In the genomic region with DNA sequence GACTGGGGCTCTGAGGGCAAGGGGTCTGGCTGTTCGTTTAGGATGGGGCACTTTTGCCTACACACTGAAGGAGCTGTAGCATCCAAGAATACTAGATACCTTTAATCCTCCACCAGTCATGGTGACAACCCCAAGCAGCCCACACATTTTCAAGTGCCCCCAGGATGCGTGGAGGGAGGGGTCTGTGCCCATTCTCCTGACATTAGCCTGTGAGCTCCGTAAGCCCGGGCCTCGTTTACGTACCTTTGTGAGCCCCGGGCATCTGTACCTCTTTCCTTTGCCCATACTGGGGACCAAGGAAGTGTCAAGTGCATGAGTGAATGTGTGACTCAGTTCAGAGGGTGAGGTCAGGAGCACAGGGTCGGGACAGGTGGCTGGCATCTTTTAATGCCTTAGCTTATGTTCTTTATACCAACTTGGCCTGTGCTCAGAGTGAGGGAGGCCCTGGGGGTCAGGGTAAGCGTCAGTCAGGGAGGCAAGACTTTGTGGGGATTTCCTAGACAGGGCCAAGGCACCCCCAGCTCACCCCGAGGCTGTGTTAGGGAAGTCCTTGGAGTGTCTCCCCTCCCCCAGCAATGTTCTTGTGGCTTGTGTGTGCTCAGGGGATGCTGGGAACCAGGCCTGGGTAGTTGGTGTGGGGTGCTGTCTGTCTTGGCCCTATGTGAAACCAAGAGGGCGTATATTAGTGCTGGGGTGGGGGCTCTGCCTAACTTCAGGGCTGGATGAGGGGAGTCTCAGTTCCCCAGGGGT, we compare ENCODE assay signal across 26 cellular contexts. TPM values are rescaled to one million over a fixed set of nuclear protein-coding genes. Genes with fewer than 3 reads are reported as not detected.
A peak's percentile ranks its signal among the peaks of the same experiment; 100 is the strongest.
DNase-seq lines count a peak whose midpoint lies in the region; ATAC-seq, FAIRE-seq and TF ChIP-seq lines count a peak whose summit lies in the region.
"Had no signal": no experiment of that assay in that cellular context is flagged by ENCODE, and none has a peak within 500 bp of the region (broad histone marks: within the 10 kb centered on the region; RNA-seq: fewer than 3 reads in every experiment).

No MANE protein-coding gene starts in this region.

- no peak overlapping the region for H2BK12ac ChIP-seq in neuronal stem cell (ENCODE audit: low read length)

- H4K91ac ChIP-seq in neuronal stem cell (ENCODE audit: low read depth, low read length, poor library complexity): no peak overlapping the region

- peak; percentile 13 for FAIRE-seq in bronchial epithelial cell (lab: Jason Lieb, UNC)
- FAIRE-seq: frontal cortex had no signal

- H3K9me3 ChIP-seq in A673 (ENCODE audit: low read depth, low read length, poor library complexity, severe bottlenecking) (no peaks in the 10 kb centered on the region), HCT116 (ENCODE audit: control insufficient read depth in 1 of 2, insufficient read depth in 1 of 2, low read depth in 1 of 2, low read length in 2 of 2) (no peaks in the 10 kb centered on the region), neuronal stem cell (replicated peaks in 1 of 2; ENCODE audit: control insufficient read depth in 2 of 2, insufficient read depth in 1 of 2, low read depth in 1 of 2, low read length in 2 of 2) (no peaks in the 10 kb centered on the region)
- H3K9me3 ChIP-seq: SK-N-SH, upper lobe of right lung had no signal

- H2AFZ ChIP-seq in HCT116 (ENCODE audit: low read depth, low read length, poor library complexity, severe bottlenecking) (no peak overlapping the region), neuronal stem cell (ENCODE audit: low read length) (no peak overlapping the region)

- H3K79me1 ChIP-seq in neuronal stem cell (ENCODE audit: low read depth, low read length) (peaks cover 10% of the 10 kb centered on the region), mesendoderm (ENCODE audit: low read length) (no peaks in the 10 kb centered on the region)

- H3K4me2 ChIP-seq in HCT116 (ENCODE audit: low read length) (no peak overlapping the region), neuronal stem cell (ENCODE audit: insufficient read depth, low read length, poor library complexity, severe bottlenecking) (no peak overlapping the region), mesendoderm (ENCODE audit: low read length) (no peak overlapping the region)
- H3K4me2 ChIP-seq: SK-N-SH, smooth muscle cell had no signal

- no peak overlapping the region for H3K27ac Mint-ChIP-seq in activated T-helper 1 cell treated with anti-CD3 and anti-CD28 coated beads, Interleukin-12 subunit alpha, Interleukin-12 subunit beta, Interleukin-2, Interleukin-4 antibody, amounts not matched to agents 30 ng/mL and 10 ng/mL and 1 ng/mL, durations not matched to agents 14 hours and 24 hours and 36 hours
- H3K27ac Mint-ChIP-seq: activated naive CD4-positive, alpha-beta T cell treated with anti-CD3 and anti-CD28 coated beads, Interleukin-2, amount 10 ng/mL, durations not matched to agents 7 days and 5 days; activated T-cell treated with anti-CD3 and anti-CD28 coated beads, Interleukin-2, amount 50 U/mL, for 24 hours; effector memory CD8-positive, alpha-beta T cell had no signal

- no peak overlapping the region for H2AK5ac ChIP-seq in neuronal stem cell (ENCODE audit: low read depth, low read length)
- H2AK5ac ChIP-seq in mesendoderm (ENCODE audit: low read length): no peak overlapping the region

- H2BK15ac ChIP-seq in neuronal stem cell (ENCODE audit: low read length): no peak overlapping the region
- no peak overlapping the region for H2BK15ac ChIP-seq in mesendoderm (replicated peaks; ENCODE audit: low read depth)

- peak overlapping the region; percentile 70 for H3K23ac ChIP-seq in neuronal stem cell (ENCODE audit: low read depth, low read length, poor library complexity)
- H3K23ac ChIP-seq in mesendoderm (ENCODE audit: low read length): no peak overlapping the region

- H3K36me3 Mint-ChIP-seq in activated T-helper 1 cell treated with anti-CD3 and anti-CD28 coated beads, Interleukin-12 subunit alpha, Interleukin-12 subunit beta, Interleukin-2, Interleukin-4 antibody, amounts not matched to agents 30 ng/mL and 10 ng/mL and 1 ng/mL, durations not matched to agents 14 hours and 24 hours and 36 hours (ENCODE audit: low read depth): peaks cover 35% of the 10 kb centered on the region
- H3K36me3 Mint-ChIP-seq: naive thymus-derived CD8-positive, alpha-beta T cell had no signal

- H3K27ac ChIP-seq in A673 (ENCODE audit: low read depth, low read length, poor library complexity, severe bottlenecking): peak overlapping the region; percentile 10
- H3K27ac ChIP-seq in HCT116 (ENCODE audit: low read depth, low read length): no peak overlapping the region
- no peak overlapping the region for H3K27ac ChIP-seq in neuronal stem cell (replicated peaks; ENCODE audit: low read length)
- no peak overlapping the region for H3K27ac ChIP-seq in mesendoderm (ENCODE audit: low read depth, low read length)
- H3K27ac ChIP-seq: upper lobe of right lung had no signal

- H3K4me3 ChIP-seq in A673 (ENCODE audit: low read depth, low read length, poor library complexity, severe bottlenecking): no peak overlapping the region
- no peak overlapping the region for H3K4me3 ChIP-seq in HCT116 (replicated peaks in 1 of 2; ENCODE audit: low read depth in 1 of 2, low read length in 2 of 2)
- H3K4me3 ChIP-seq in bronchial epithelial cell (ENCODE audit: low read depth, low read length): no peak overlapping the region
- no peak overlapping the region for H3K4me3 ChIP-seq in neuronal stem cell (ENCODE audit: low read length in 2 of 2)
- H3K4me3 ChIP-seq in mesendoderm (ENCODE audit: low read length): no peak overlapping the region
- H3K4me3 ChIP-seq: smooth muscle cell, upper lobe of right lung had no signal

- peaks cover 85% of the 10 kb centered on the region for H3K36me3 ChIP-seq in A673 (ENCODE audit: insufficient read depth, low read length, poor library complexity, severe bottlenecking)
- H3K36me3 ChIP-seq in HCT116 (ENCODE audit: control insufficient read depth in 1 of 2, insufficient read depth in 2 of 2, low read length in 2 of 2): peaks cover 41 to 60% of the 10 kb centered on the region in 2 experiments
- peaks cover 64% of the 10 kb centered on the region for H3K36me3 ChIP-seq in bronchial epithelial cell (ENCODE audit: control insufficient read depth, insufficient read depth, low read length)
- peaks cover 52 to 79% of the 10 kb centered on the region in 2 donors for H3K36me3 ChIP-seq in neuronal stem cell (replicated peaks in 1 of 2; ENCODE audit: control insufficient read depth in 2 of 2, insufficient read depth in 2 of 2, low read length in 2 of 2)
- peaks cover 10% of the 10 kb centered on the region for H3K36me3 ChIP-seq in mesendoderm (ENCODE audit: control insufficient read depth, insufficient read depth, low read length)

- no peak overlapping the region for H3K4me3 Mint-ChIP-seq in activated T-helper 1 cell treated with anti-CD3 and anti-CD28 coated beads, Interleukin-12 subunit alpha, Interleukin-12 subunit beta, Interleukin-2, Interleukin-4 antibody, amounts not matched to agents 30 ng/mL and 10 ng/mL and 1 ng/mL, durations not matched to agents 14 hours and 24 hours and 36 hours
- H3K4me3 Mint-ChIP-seq: activated naive CD4-positive, alpha-beta T cell treated with anti-CD3 and anti-CD28 coated beads, Interleukin-2, amount 10 ng/mL, durations not matched to agents 7 days and 5 days; activated T-cell treated with anti-CD3 and anti-CD28 coated beads, Interleukin-2, amount 50 U/mL, for 24 hours; effector memory CD8-positive, alpha-beta T cell; naive thymus-derived CD8-positive, alpha-beta T cell had no signal

- no peak overlapping the region for H4K8ac ChIP-seq in neuronal stem cell (ENCODE audit: low read depth, low read length)
- H4K8ac ChIP-seq in mesendoderm (ENCODE audit: low read depth, low read length): no peak overlapping the region

- DNase-seq in A673 (ENCODE audit: low spot score): no peak
- no peak for DNase-seq in HCT116 (ENCODE audit: low read depth, low spot score)
- DNase-seq in bronchial epithelial cell (ENCODE audit: low read depth): no peak
- no peak for DNase-seq in neuronal stem cell (ENCODE audit: low spot score)
- DNase-seq in activated gamma-delta T cell treated with Interleukin-2 at 50 U/mL for 16 hours: no peak
- DNase-seq in mesendoderm: no peak
- DNase-seq in NCI-H187 (lab: John Stamatoyannopoulos, UW): no peak
- DNase-seq in activated T-helper 1 cell treated with anti-CD3 and anti-CD28 coated beads, Interleukin-12 subunit alpha, Interleukin-12 subunit beta, Interleukin-2, Interleukin-4 antibody, amounts not matched to agents 30 ng/mL and 10 ng/mL and 1 ng/mL, durations not matched to agents 14 hours and 24 hours and 36 hours (ENCODE audit: low spot score): no peak
- DNase-seq: activated CD4-positive, alpha-beta T cell treated with anti-CD3 and anti-CD28 coated beads for 4 hours; activated naive CD4-positive, alpha-beta T cell treated with anti-CD3 and anti-CD28 coated beads, Interleukin-2, amount 10 ng/mL, durations not matched to agents 7 days and 5 days; activated T-cell treated with anti-CD3 and anti-CD28 coated beads, Interleukin-2, amount 50 U/mL, for 24 hours; caudate nucleus; COR-L47; cortex of kidney; effector memory CD8-positive, alpha-beta T cell; midbrain; MV-4-11; naive thymus-derived CD8-positive, alpha-beta T cell; NCI-H1436 treated with DMSO at 0.1 percent for 48 hours; NCI-H446 treated with DMSO at 0.1 percent for 48 hours; SK-N-SH; stimulated activated CD4-positive, alpha-beta T cell treated with anti-CD3 and anti-CD28 coated beads, Interleukin-2, amount 100 ng/mL, for 24 hours; substantia nigra; upper lobe of right lung had no signal

- TF ChIP-seq POLR2A in HCT116 (IDR thresholded peaks at IDR 0.05; ENCODE audit: borderline replicate concordance, extremely low read depth, insufficient read depth, insufficient read length): no peak

- no peak for TF ChIP-seq CTCF in A673 (conservative IDR thresholded peaks at IDR 0.05; ENCODE audit: low read depth, low read length)
- TF ChIP-seq CTCF in HCT116 (IDR thresholded peaks at IDR 0.05 in 2 of 3, conservative IDR thresholded peaks at IDR 0.05 in 1 of 3; ENCODE audit: borderline replicate concordance in 1 of 3, insufficient read depth in 1 of 3, low read depth in 2 of 3, low read length in 2 of 3): no peak
- no peak for TF ChIP-seq CTCF in bronchial epithelial cell (IDR thresholded peaks at IDR 0.05; ENCODE audit: insufficient read depth, low read length, severe bottlenecking)

- no peaks in the 10 kb centered on the region for H4K20me1 ChIP-seq in HCT116 (ENCODE audit: insufficient read depth)

- no peaks in the 10 kb centered on the region for H3K9me3 Mint-ChIP-seq in activated T-helper 1 cell treated with anti-CD3 and anti-CD28 coated beads, Interleukin-12 subunit alpha, Interleukin-12 subunit beta, Interleukin-2, Interleukin-4 antibody, amounts not matched to agents 30 ng/mL and 10 ng/mL and 1 ng/mL, durations not matched to agents 14 hours and 24 hours and 36 hours
- H3K9me3 Mint-ChIP-seq: activated naive CD4-positive, alpha-beta T cell treated with anti-CD3 and anti-CD28 coated beads, Interleukin-2, amount 10 ng/mL, durations not matched to agents 7 days and 5 days; activated T-cell treated with anti-CD3 and anti-CD28 coated beads, Interleukin-2, amount 50 U/mL, for 24 hours; effector memory CD8-positive, alpha-beta T cell; naive thymus-derived CD8-positive, alpha-beta T cell had no signal

- no peak for ATAC-seq in HCT116
- ATAC-seq: effector memory CD8-positive, alpha-beta T cell; naive thymus-derived CD8-positive, alpha-beta T cell; upper lobe of right lung had no signal

- no peaks in the 10 kb centered on the region for H3K27me3 ChIP-seq in A673 (replicated peaks; ENCODE audit: insufficient read depth, low read depth, low read length, poor library complexity)
- H3K27me3 ChIP-seq in HCT116 (ENCODE audit: insufficient read depth, low read length): no peaks in the 10 kb centered on the region
- H3K27me3 ChIP-seq in bronchial epithelial cell (ENCODE audit: control insufficient read depth, insufficient read depth, low read length): no peaks in the 10 kb centered on the region
- H3K27me3 ChIP-seq in neuronal stem cell (ENCODE audit: control insufficient read depth in 3 of 3, insufficient read depth in 3 of 3, low read depth in 1 of 3, low read length in 3 of 3): no peaks in the 10 kb centered on the region
- no peaks in the 10 kb centered on the region for H3K27me3 ChIP-seq in mesendoderm (ENCODE audit: insufficient read depth, low read length, poor library complexity)
- H3K27me3 ChIP-seq: upper lobe of right lung had no signal

- RAD21 ChIA-PET in HCT116 (lab: Charles Lee; ENCODE audit: low non-redundant PET in 1 of 2, low total read pairs in 2 of 2, uncharacterized antibody in 2 of 2, unreplicated experiment in 2 of 2): no interaction called here

- CTCF ChIA-PET in A673 (lab: Charles Lee): interaction anchor here (1.6 kb wide), 1 partner anchor 8 kb away, joined by 4 read pairs; no protein-coding TSS in a partner anchor
- CTCF ChIA-PET in HCT116 (lab: Charles Lee): no interaction called here

- H2BK5ac ChIP-seq in neuronal stem cell (ENCODE audit: low read length) (no peak overlapping the region), mesendoderm (ENCODE audit: low read length) (no peak overlapping the region)

- H3K4ac ChIP-seq in neuronal stem cell (ENCODE audit: low read length) (no peak overlapping the region), mesendoderm (ENCODE audit: low read depth, low read length) (no peak overlapping the region)

- H3K9me2 ChIP-seq in HCT116 (ENCODE audit: insufficient read depth): no peaks in the 10 kb centered on the region
- H3K9me2 ChIP-seq: SK-N-SH had no signal

- POLR2A ChIA-PET in A673 (lab: Charles Lee; ENCODE audit: low non-redundant PET) (no interaction called here), HCT116 (lab: Charles Lee) (interaction anchor here (1.3 kb wide), 1 partner anchor 12 kb away, joined by 3 read pairs; no protein-coding TSS in a partner anchor)

- H3K14ac ChIP-seq in neuronal stem cell (ENCODE audit: low read length): no peak overlapping the region

- no peak overlapping the region for H4K5ac ChIP-seq in mesendoderm (ENCODE audit: low read length)

- TF ChIP-seq RAD21 in HCT116 (IDR thresholded peaks at IDR 0.05; ENCODE audit: low read depth): no peak

- no peak overlapping the region for H3K18ac ChIP-seq in neuronal stem cell (ENCODE audit: low read length)
- no peak overlapping the region for H3K18ac ChIP-seq in mesendoderm (ENCODE audit: low read length)

- no TSS peak for BruUV-seq in A673 (replicated peaks; lab: Mats Ljungman, UMichigan)
- no TSS peak for BruUV-seq in HCT116 (replicated peaks; lab: Mats Ljungman, UMichigan)

- peaks cover 27% of the 10 kb centered on the region for H3K79me2 ChIP-seq in HCT116 (ENCODE audit: insufficient read depth, low read length)
- no peaks in the 10 kb centered on the region for H3K79me2 ChIP-seq in mesendoderm (ENCODE audit: control insufficient read depth, insufficient read depth, low read length)

- H3K4me1 ChIP-seq in A673 (ENCODE audit: insufficient read depth, low read length, poor library complexity, severe bottlenecking) (no peaks in the 10 kb centered on the region), HCT116 (ENCODE audit: control insufficient read depth in 1 of 2, insufficient read depth in 2 of 2, low read length in 2 of 2) (no peaks in the 10 kb centered on the region), neuronal stem cell (ENCODE audit: control insufficient read depth in 2 of 2, insufficient read depth in 1 of 2, low read depth in 1 of 2, low read length in 2 of 2) (no peaks in the 10 kb centered on the region), mesendoderm (ENCODE audit: control insufficient read depth, low read depth, low read length) (no peaks in the 10 kb centered on the region)
- H3K4me1 ChIP-seq: upper lobe of right lung had no signal

- no peak overlapping the region for H3K56ac ChIP-seq in mesendoderm (ENCODE audit: low read length)

- intact Hi-C loops in A673 (cut with micrococcal nuclease; ENCODE audit: unreplicated experiment) (no loop called here), HCT116 (cut with micrococcal nuclease) (no loop called here)
- intact Hi-C loops in activated T-helper 1 cell treated with anti-CD3 and anti-CD28 coated beads, Interleukin-12 subunit alpha, Interleukin-12 subunit beta, Interleukin-2, Interleukin-4 antibody, amounts not matched to agents 30 ng/mL and 10 ng/mL and 1 ng/mL, durations not matched to agents 14 hours and 24 hours and 36 hours (cut with micrococcal nuclease): no loop called here

- H3K4me1 Mint-ChIP-seq in activated T-helper 1 cell treated with anti-CD3 and anti-CD28 coated beads, Interleukin-12 subunit alpha, Interleukin-12 subunit beta, Interleukin-2, Interleukin-4 antibody, amounts not matched to agents 30 ng/mL and 10 ng/mL and 1 ng/mL, durations not matched to agents 14 hours and 24 hours and 36 hours (ENCODE audit: low read depth): peaks cover 7% of the 10 kb centered on the region
- H3K4me1 Mint-ChIP-seq: activated naive CD4-positive, alpha-beta T cell treated with anti-CD3 and anti-CD28 coated beads, Interleukin-2, amount 10 ng/mL, durations not matched to agents 7 days and 5 days had no signal

- no CpG with 5 or more reads among the region's 11 CpGs for WGBS in neuronal stem cell (ENCODE audit: extremely low coverage in 2 of 2, insufficient read length in 2 of 2, insufficient replicate concordance in 1 of 2), 2 donors
- WGBS in mesendoderm (ENCODE audit: extremely low coverage, insufficient coverage, low lambda C conversion rate): no CpG with 5 or more reads among the region's 11 CpGs

- no peak overlapping the region for H3K9ac ChIP-seq in HCT116 (ENCODE audit: low read length)
- H3K9ac ChIP-seq in neuronal stem cell (ENCODE audit: low read depth, low read length, poor library complexity): peak overlapping the region; percentile 30
- no peak overlapping the region for H3K9ac ChIP-seq in mesendoderm (ENCODE audit: low read length)
- H3K9ac ChIP-seq: SK-N-SH had no signal

- no peak overlapping the region for H2BK120ac ChIP-seq in neuronal stem cell (ENCODE audit: low read depth, low read length)
- no peak overlapping the region for H2BK120ac ChIP-seq in mesendoderm (ENCODE audit: low read depth, low read length)

- H3K27me3 Mint-ChIP-seq in activated T-helper 1 cell treated with anti-CD3 and anti-CD28 coated beads, Interleukin-12 subunit alpha, Interleukin-12 subunit beta, Interleukin-2, Interleukin-4 antibody, amounts not matched to agents 30 ng/mL and 10 ng/mL and 1 ng/mL, durations not matched to agents 14 hours and 24 hours and 36 hours (ENCODE audit: insufficient read depth): no peaks in the 10 kb centered on the region
- H3K27me3 Mint-ChIP-seq: activated naive CD4-positive, alpha-beta T cell treated with anti-CD3 and anti-CD28 coated beads, Interleukin-2, amount 10 ng/mL, durations not matched to agents 7 days and 5 days; activated T-cell treated with anti-CD3 and anti-CD28 coated beads, Interleukin-2, amount 50 U/mL, for 24 hours had no signal

RNA-seq across cellular contexts. Expression of a gene that starts 12.9 kb away (rescaled TPM):
- 116 and 144 TPM in 2 replicates for total RNA-seq in A673 (2021)
- total RNA-seq in HCT116 (2021; ENCODE audit: unreplicated experiment): 112 TPM
- polyA plus RNA-seq in HCT116 (2012): 196 and 304 TPM in 2 replicates
- total RNA-seq in bronchial epithelial cell: 391 and 496 TPM in 2 replicates
- polyA plus RNA-seq in neuronal stem cell (2013, experiment 1 of 2): 29.0 TPM
- polyA plus RNA-seq in neuronal stem cell (2013, experiment 2 of 2): 29.1 TPM
- polyA plus RNA-seq in mesendoderm (2013, experiment 1 of 2): 27.0 TPM
- 29.4 TPM for polyA plus RNA-seq in mesendoderm (2013, experiment 2 of 2)
- total RNA-seq in activated T-helper 1 cell treated with anti-CD3 and anti-CD28 coated beads, Interleukin-12 subunit alpha, Interleukin-12 subunit beta, Interleukin-2, Interleukin-4 antibody, amounts not matched to agents 30 ng/mL and 10 ng/mL and 1 ng/mL, durations not matched to agents 14 hours and 24 hours and 36 hours: 42.3 and 43.2 TPM in 2 replicates
- polyA plus RNA-seq: naive thymus-derived CD8-positive, alpha-beta T cell had no signal
